ENCODE assay signal across 8 cellular contexts in genomic region chr15:64152507-64153387, GRCh38. TPM values are rescaled to one million over a fixed set of nuclear protein-coding genes. Genes with fewer than 3 reads are reported as not detected.
A peak's percentile ranks its signal among the peaks of the same experiment; 100 is the strongest.
DNase-seq lines count a peak whose midpoint lies in the region; ATAC-seq and TF ChIP-seq lines count a peak whose summit lies in the region.

No MANE protein-coding gene starts in this region.

- no peak for TF ChIP-seq CTCF in 22Rv1 (IDR thresholded peaks at IDR 0.05)
- TF ChIP-seq CTCF in GM12865 (IDR thresholded peaks at IDR 0.05; ENCODE audit: insufficient read depth, low read depth, low read length, missing control alignments) = no peak
- 0 out of 2 replicates have a peak, but pooled peaks have one; percentile 1 for TF ChIP-seq CTCF in WI38 (IDR thresholded peaks at IDR 0.05; ENCODE audit: low read depth, low read length)
- TF ChIP-seq CTCF in stomach (IDR thresholded peaks at IDR 0.05) = no peak

- H3K9me3 ChIP-seq in stomach = no peaks in the 10 kb centered on the region

- TF ChIP-seq EP300 in stomach (IDR thresholded peaks at IDR 0.05) = no peak

- intact Hi-C loops in stomach (cut with DNase I; ENCODE audit: low total_unique reads) = loop anchor here (10.0 kb wide), 1 partner anchor 58 kb away; the partner anchor contains the start of genes CIAO2A and SNX1

- WGBS in stomach, 5 donors = 18 to 42% (median 24%) methylated on average over 15 to 27 of the region's 27 CpGs

- TF ChIP-seq POLR2A in stomach (IDR thresholded peaks at IDR 0.05) = no peak

- peaks cover 26 to 41% (median 39%) of the 10 kb centered on the region in 4 donors for H3K36me3 ChIP-seq in stomach

- peak; percentile 5 for ATAC-seq in HG02840 (IDR thresholded peaks at IDR 0.05; ENCODE audit: low FRiP score, unreplicated experiment)
- no peak for ATAC-seq in GM21576 (IDR thresholded peaks at IDR 0.05; ENCODE audit: unreplicated experiment)

- H3K4me1 ChIP-seq in stomach = peaks cover 24 to 42% (median 39%) of the 10 kb centered on the region in 4 donors

- DNase-seq in GM12865 (ENCODE audit: low read depth) (peak; percentile 73), stomach (no peak), SIG-M5 (lab: John Stamatoyannopoulos, UW) (no peak)

- H3K27ac ChIP-seq in 22Rv1 (peak overlapping the region; percentile 80), stomach (peak overlapping the region in 2 of 5 donors; percentile 10 to 54)

- H3K4me3 ChIP-seq in GM12865 (ENCODE audit: low read depth, low read length) (peak overlapping the region; percentile 81), WI38 (ENCODE audit: low read depth, low read length) (no peak overlapping the region), iPS-11a (ENCODE audit: low read depth, low read length) (peak overlapping the region; percentile 58), stomach (peak overlapping the region; percentile 43 to 62 (median 52))

- H3K27me3 ChIP-seq in stomach = peaks cover 0 to 28% (median 22%) of the 10 kb centered on the region in 3 donors

RNA-seq across cellular contexts. Expression of gene SNX22, which starts 1.2 kb away (rescaled TPM):
- 10 to 100 TPM in 1 of 5 donors, 1 to 10 TPM in 1, under 1 TPM in 1, not detected in 2; 0.92 to 41.1 (median 5.9) TPM for total RNA-seq in stomach
- 1 to 10 TPM; 2.6 to 4.5 (median 3.1) TPM for polyA plus RNA-seq in stomach

RNA-seq across cellular contexts. Expression of gene PPIB, which starts 10.1 kb away (rescaled TPM):
- 100 to 1,000 TPM; 116 to 468 (median 176) TPM for total RNA-seq in stomach
- polyA plus RNA-seq in stomach = 100 to 1,000 TPM; 227 to 582 (median 370) TPM

RNA-seq across cellular contexts. Expression of gene SNX1, which starts 57.0 kb away (rescaled TPM):
- 100 to 1,000 TPM in 1 of 5 donors, 10 to 100 TPM in 4; 61.2 to 119 (median 64.8) TPM for total RNA-seq in stomach
- 10 to 100 TPM; 38.8 to 62.3 (median 57.5) TPM for polyA plus RNA-seq in stomach

RNA-seq across cellular contexts. Expression of gene CIAO2A, which starts 59.1 kb away (rescaled TPM):
- total RNA-seq in stomach = 100 to 1,000 TPM in 3 of 5 donors, 10 to 100 TPM in 2; 27.2 to 425 (median 107) TPM
- 100 to 1,000 TPM in 2 of 3 donors, 10 to 100 TPM in 1; 58.8 to 158 (median 155) TPM for polyA plus RNA-seq in stomach
